Comparison of ENCODE assay signal across 8 cellular contexts in genomic region chr3:138417559-138417982, GRCh38. TPM values are rescaled to one million over a fixed set of nuclear protein-coding genes. Genes with fewer than 3 reads are reported as not detected.
DNase-seq lines count a peak whose midpoint lies in the region; ATAC-seq and TF ChIP-seq lines count a peak whose summit lies in the region.

No MANE protein-coding gene starts in this region.

- H3K27me3 ChIP-seq in HAP-1 (ENCODE audit: low read depth) (no peaks in the 10 kb centered on the region), upper lobe of right lung (no peaks in the 10 kb centered on the region)

- in situ Hi-C loops in G401 (cut with HindIII; ENCODE audit: low sequenced_read_pairs) (no loop called here), HAP-1 (cut with MboI; ENCODE audit: low sequenced_read_pairs) (loop anchor here (10.0 kb wide), 1 partner anchor 517 kb away; no protein-coding TSS in a partner anchor)

- no peaks in the 10 kb centered on the region for H3K4me1 Mint-ChIP-seq in activated naive CD4-positive, alpha-beta T cell treated with anti-CD3 and anti-CD28 coated beads, Interleukin-2, amount 10 ng/mL, durations not matched to agents 7 days and 5 days

- H3K9me3 ChIP-seq in HAP-1 (no peaks in the 10 kb centered on the region), SK-N-MC (ENCODE audit: low read depth, low read length) (no peaks in the 10 kb centered on the region), upper lobe of right lung (no peaks in the 10 kb centered on the region)

- intact Hi-C loops in Right ventricle myocardium inferior (cut with DNase I) (loop anchor here (5.0 to 10.0 kb wide), 2 partner anchors 85 to 343 kb away; no protein-coding TSS in a partner anchor), upper lobe of right lung (cut with DNase I) (no loop called here)

- H3K9me3 Mint-ChIP-seq in activated naive CD4-positive, alpha-beta T cell treated with anti-CD3 and anti-CD28 coated beads, Interleukin-2, amount 10 ng/mL, durations not matched to agents 7 days and 5 days = no peaks in the 10 kb centered on the region

- H3K27ac ChIP-seq in SK-N-MC (no peak overlapping the region), upper lobe of right lung (no peak overlapping the region)

- no peak overlapping the region for H3K4me3 Mint-ChIP-seq in activated naive CD4-positive, alpha-beta T cell treated with anti-CD3 and anti-CD28 coated beads, Interleukin-2, amount 10 ng/mL, durations not matched to agents 7 days and 5 days

- TF ChIP-seq POLR2A in NB4 (IDR thresholded peaks at IDR 0.05; ENCODE audit: extremely low read depth, insufficient read length) = no peak

- CTCF ChIA-PET in activated naive CD4-positive, alpha-beta T cell treated with anti-CD3 and anti-CD28 coated beads, Interleukin-2, amount 10 ng/mL, durations not matched to agents 7 days and 5 days (lab: Charles Lee) = interaction anchor here (0.8 to 4.8 kb wide), 22 partner anchors 8 to 911 kb away, joined by 3 to 42 read pairs (median 4); partner anchors contain the start of genes CEP70, ESYT3 and NME9

- no peak overlapping the region for H3K27ac Mint-ChIP-seq in activated naive CD4-positive, alpha-beta T cell treated with anti-CD3 and anti-CD28 coated beads, Interleukin-2, amount 10 ng/mL, durations not matched to agents 7 days and 5 days

- peak; percentile 87 for ATAC-seq in Right ventricle myocardium inferior
- ATAC-seq in upper lobe of right lung = peak; percentile 96

- no peak overlapping the region for H3K9ac ChIP-seq in SK-N-MC (ENCODE audit: insufficient read length)

- DNase-seq in G401 (ENCODE audit: low spot score) (peak; percentile 90), HAP-1 (ENCODE audit: low spot score in 2 of 2) (peak; percentile 86 to 87), NB4 (ENCODE audit: low read depth) (peak; percentile 79), SK-N-MC (ENCODE audit: low read depth, low spot score) (peak; percentile 20), Right ventricle myocardium inferior (ENCODE audit: missing footprints) (peak; percentile 84), pons (ENCODE audit: low spot score) (peak; percentile 74), upper lobe of right lung (peak; percentile 85)
- peak; percentile 76 for DNase-seq in activated naive CD4-positive, alpha-beta T cell treated with anti-CD3 and anti-CD28 coated beads, Interleukin-2, amount 10 ng/mL, durations not matched to agents 7 days and 5 days

- TF ChIP-seq CTCF in NB4 (IDR thresholded peaks at IDR 0.05; ENCODE audit: low read depth, low read length) = peak; percentile 93
- TF ChIP-seq CTCF in upper lobe of right lung (IDR thresholded peaks at IDR 0.05) = peak; percentile 96

- no peaks in the 10 kb centered on the region for H3K36me3 Mint-ChIP-seq in activated naive CD4-positive, alpha-beta T cell treated with anti-CD3 and anti-CD28 coated beads, Interleukin-2, amount 10 ng/mL, durations not matched to agents 7 days and 5 days

- no peaks in the 10 kb centered on the region for H3K36me3 ChIP-seq in HAP-1 (replicated peaks)
- no peaks in the 10 kb centered on the region for H3K36me3 ChIP-seq in SK-N-MC (ENCODE audit: insufficient read depth, low read length)
- no peaks in the 10 kb centered on the region for H3K36me3 ChIP-seq in upper lobe of right lung

- H3K27me3 Mint-ChIP-seq in activated naive CD4-positive, alpha-beta T cell treated with anti-CD3 and anti-CD28 coated beads, Interleukin-2, amount 10 ng/mL, durations not matched to agents 7 days and 5 days = peaks cover 44% of the 10 kb centered on the region

- no peak overlapping the region for H3K4me3 ChIP-seq in HAP-1
- no peak overlapping the region for H3K4me3 ChIP-seq in NB4 (ENCODE audit: low read depth, low read length)
- H3K4me3 ChIP-seq in SK-N-MC = no peak overlapping the region
- H3K4me3 ChIP-seq in upper lobe of right lung = no peak overlapping the region

- H3K4me1 ChIP-seq in HAP-1 = no peaks in the 10 kb centered on the region
- peaks cover 4% of the 10 kb centered on the region for H3K4me1 ChIP-seq in upper lobe of right lung

RNA-seq across cellular contexts. Expression of gene ESYT3, which starts 16.8 kb away (rescaled TPM):
- total RNA-seq in G401 (2014; rRNA removed; shearing (Covaris generic)) = not detected in 2 replicates
- 1.4 TPM for total RNA-seq in Right ventricle myocardium inferior
- total RNA-seq in upper lobe of right lung = 66.4 TPM

Comparison
In these comparisons a context has a peak if more than half of its experiments do, and no peak if none do; other contexts are left out.
1. DNase-seq: peak in every context shown above with its lines; median percentile 90 in G401; 86 in HAP-1; 85 in upper lobe of right lung; 84 in Right ventricle myocardium inferior; 79 in NB4; 76 in activated naive CD4-positive, alpha-beta T cell treated with anti-CD3 and anti-CD28 coated beads, Interleukin-2, amount 10 ng/mL, durations not matched to agents 7 days and 5 days; 74 in pons; 20 in SK-N-MC.
2. RNA of gene ESYT3, which starts 16.8 kb away (total RNA-seq): 66.4 TPM in upper lobe of right lung (single experiment); 1.4 TPM in Right ventricle myocardium inferior (single experiment) and not detected in G401; every median in the first group is over 10 times any median in the second.